In the genomic region with DNA sequence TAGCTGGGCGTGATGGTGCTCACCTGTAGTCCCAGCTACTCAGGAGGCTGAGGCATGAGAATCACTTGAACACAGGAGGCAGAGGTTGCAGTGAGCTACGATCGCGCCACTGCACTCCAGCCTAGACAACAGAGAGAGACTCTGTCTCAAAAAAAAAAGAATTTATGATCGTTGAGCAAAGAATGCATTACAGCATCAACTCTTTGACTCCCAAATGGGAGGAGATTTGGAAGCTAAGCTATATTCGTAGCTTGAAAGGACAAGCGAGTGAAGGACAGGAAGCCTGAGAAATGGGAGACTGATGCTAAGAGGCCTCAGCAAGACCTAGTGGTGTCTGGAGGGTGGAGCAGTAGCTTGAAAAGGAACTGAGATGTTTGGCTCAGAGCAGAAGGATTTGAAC, we compare ENCODE assay signal across 1 cellular context.
TF ChIP-seq lines count a peak whose summit lies in the region.

No MANE protein-coding gene starts in this region.

TF ChIP-seq in IMR-90, 13 proteins besides CTCF, POLR2A, EP300 and RAD21:
- TF ChIP-seq MXI1 (IDR thresholded peaks at IDR 0.05; ENCODE audit: borderline replicate concordance, low read depth, low read length) (no peak), MAZ (IDR thresholded peaks at IDR 0.05; ENCODE audit: borderline replicate concordance, low read depth, low read length) (no peak), BHLHE40 (IDR thresholded peaks at IDR 0.05; ENCODE audit: low read depth, low read length) (no peak), CHD1 (IDR thresholded peaks at IDR 0.05; ENCODE audit: low read depth, low read length) (no peak), ELK1 (IDR thresholded peaks at IDR 0.05; ENCODE audit: borderline replicate concordance, low read depth, low read length) (no peak), RFX5 (IDR thresholded peaks at IDR 0.05; ENCODE audit: low read depth, low read length) (no peak), USF2 (IDR thresholded peaks at IDR 0.05; ENCODE audit: low read depth, low read length) (no peak), MAFK (IDR thresholded peaks at IDR 0.05; ENCODE audit: low read depth, low read length) (no peak), NFE2L2 (IDR thresholded peaks at IDR 0.05; ENCODE audit: low read depth, low read length) (no peak), CEBPB (IDR thresholded peaks at IDR 0.05; ENCODE audit: low read depth, low read length) (no peak), SMC3 (IDR thresholded peaks at IDR 0.05; ENCODE audit: low read depth, low read length) (no peak), RCOR1 (IDR thresholded peaks at IDR 0.05; ENCODE audit: insufficient replicate concordance, low read length) (no peak), FOS (IDR thresholded peaks at IDR 0.05; ENCODE audit: low read depth, low read length) (no peak)
